In the genomic region with DNA sequence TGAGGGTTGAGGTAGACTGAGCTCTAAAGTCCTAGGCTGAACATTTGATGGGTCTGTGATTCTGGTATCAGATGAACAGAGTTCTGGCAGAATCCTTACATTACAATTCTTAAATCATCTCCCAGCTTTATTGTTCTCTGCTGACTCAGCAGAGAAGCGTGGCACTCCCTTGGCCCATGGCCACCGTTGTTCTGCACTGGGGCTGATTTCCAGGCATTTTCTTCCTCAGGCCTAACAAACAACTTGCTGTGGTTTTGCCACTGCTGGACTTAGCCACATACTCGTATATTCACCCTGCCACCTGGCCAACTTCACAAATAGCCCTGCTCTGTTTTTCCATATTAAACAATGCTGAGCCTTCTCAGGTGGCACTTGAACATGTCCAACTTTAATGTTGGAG, we compare ENCODE assay signal across 23 cellular contexts.
DNase-seq lines count a peak whose midpoint lies in the region; ATAC-seq and TF ChIP-seq lines count a peak whose summit lies in the region.
"Had no signal": no experiment of that assay in that cellular context is flagged by ENCODE, and none has a peak within 500 bp of the region (broad histone marks: within the 10 kb centered on the region; RNA-seq: fewer than 3 reads in every experiment).

No MANE protein-coding gene starts in this region.

- WGBS in prostate gland, result 11% methylated on average over 3 of the region's 3 CpGs

- TF ChIP-seq POLR2A in prostate gland (IDR thresholded peaks at IDR 0.05), result no peak

- intact Hi-C loops in prostate gland (cut with DNase I), result no loop called here

- no peak for TF ChIP-seq CTCF in prostate gland (IDR thresholded peaks at IDR 0.05)

- H3K27ac ChIP-seq in prostate gland, result no peak overlapping the region
- H3K27ac ChIP-seq: adrenal gland, HL-60, SJSA1, thoracic aorta had no signal

- ATAC-seq in HG03135 (IDR thresholded peaks at IDR 0.05; ENCODE audit: unreplicated experiment), result no peak
- ATAC-seq: activated CD8-positive, alpha-beta memory T cell treated with anti-CD3 and anti-CD28 coated beads, Interleukin-2, amount 10 ng/mL, durations not matched to agents 7 days and 5 days; effector memory CD8-positive, alpha-beta T cell; GM12878 had no signal

- no peaks in the 10 kb centered on the region for H3K27me3 ChIP-seq in prostate gland (replicated peaks; ENCODE audit: insufficient read depth)
- H3K27me3 ChIP-seq: adrenal gland, SJSA1 had no signal

- no peaks in the 10 kb centered on the region for H3K4me1 ChIP-seq in prostate gland (replicated peaks)
- H3K4me1 ChIP-seq: adrenal gland, SJSA1 had no signal

- no peaks in the 10 kb centered on the region for H3K36me3 ChIP-seq in prostate gland
- H3K36me3 ChIP-seq: adrenal gland, SJSA1, thoracic aorta had no signal

- no peaks in the 10 kb centered on the region for H3K9me3 ChIP-seq in prostate gland
- H3K9me3 ChIP-seq: adrenal gland, SJSA1, thoracic aorta had no signal

- no peak overlapping the region for H3K4me3 ChIP-seq in prostate gland
- H3K4me3 ChIP-seq: adrenal gland, GM12878, SJSA1, smooth muscle cell, thoracic aorta had no signal

- DNase-seq in HT1080 (ENCODE audit: low read depth), result peak; percentile 32
- DNase-seq in NCI-H510A (lab: John Stamatoyannopoulos, UW), result peak; percentile 58
- DNase-seq in dermis blood vessel endothelial cell, result peak; percentile 84
- DNase-seq in prostate gland (ENCODE audit: low spot score), result peak; percentile 6
- DNase-seq in germinal center (ENCODE audit: low spot score), result no peak
- no peak for DNase-seq in NCI-H2196 (lab: John Stamatoyannopoulos, UW; ENCODE audit: unreplicated experiment)
- DNase-seq: activated CD4-positive, alpha-beta T cell treated with anti-CD3 and anti-CD28 coated beads for 1 hour; activated CD8-positive, alpha-beta memory T cell treated with anti-CD3 and anti-CD28 coated beads, Interleukin-2, amount 10 ng/mL, durations not matched to agents 7 days and 5 days; AML-193; Calu3; effector memory CD8-positive, alpha-beta T cell; GDM1; KG1; NCI-H1092 treated with DMSO at 0.1 percent for 48 hours; stimulated activated CD4-positive, alpha-beta T cell treated with anti-CD3 and anti-CD28 coated beads, Interleukin-4, amount 100 ng/mL, for 4 hours; stimulated activated CD8-positive, alpha-beta memory T cell treated with anti-CD3 and anti-CD28 coated beads, Interleukin-4, amount 100 ng/mL, for 48 hours had no signal

Comparison
In these comparisons a context has a peak if more than half of its experiments do, and no peak if none do; other contexts are left out.
1. DNase-seq: peak in HT1080 (single experiment), NCI-H510A (single experiment), dermis blood vessel endothelial cell (single experiment) and prostate gland (single experiment); none in germinal center (single experiment) and NCI-H2196 (single experiment).